Comparison of ENCODE assay signal across 7 cellular contexts in genomic region chr10:38744446-38744845, GRCh38.
A peak's percentile ranks its signal among the peaks of the same experiment; 100 is the strongest.
DNase-seq lines count a peak whose midpoint lies in the region; ATAC-seq, FAIRE-seq and TF ChIP-seq lines count a peak whose summit lies in the region.
"Not testable (repeated sequence)": the region's sequence is repeated elsewhere in the genome, so short reads cannot be mapped to it uniquely, and the experiment has no call there.

No MANE protein-coding gene starts in this region.

- not testable (repeated sequence) for H3K4me1 ChIP-seq in HepG2 (ENCODE audit: insufficient read depth, low read length); pancreas; small intestine (ENCODE audit: control insufficient read depth in 2 of 2, insufficient read depth in 1 of 2, low read depth in 1 of 2, low read length in 1 of 2)

- TF ChIP-seq CTCF in HepG2 (CRISPR knock-in tag; IDR thresholded peaks at IDR 0.05); pancreas (IDR thresholded peaks at IDR 0.05): not testable (repeated sequence)

- H3K79me2 ChIP-seq in HepG2 (ENCODE audit: insufficient read depth, low read length) = not testable (repeated sequence)

- not testable (repeated sequence) for H3K4me3 ChIP-seq in HepG2 (replicated peaks in 1 of 3; ENCODE audit: insufficient read depth in 1 of 3, low read depth in 2 of 3, low read length in 3 of 3); pancreas; small intestine (ENCODE audit: low read depth in 1 of 2, low read length in 2 of 2)

- H3K4me2 ChIP-seq in HepG2 (ENCODE audit: low read depth, low read length) = not testable (repeated sequence)

- H3K9ac ChIP-seq in HepG2 (ENCODE audit: insufficient read depth, low read depth, low read length) = not testable (repeated sequence)

- H3K9me3 ChIP-seq in HepG2 (ENCODE audit: low read length) = peaks cover 53% of the 10 kb centered on the region
- H3K9me3 ChIP-seq in pancreas; small intestine (ENCODE audit: control insufficient read depth, low read depth): not testable (repeated sequence)

- BruUV-seq in HepG2 (replicated peaks; lab: Mats Ljungman, UMichigan) = not testable (repeated sequence)

- CTCF ChIA-PET in HepG2 (lab: Yijun Ruan, JAX; ENCODE audit: low intra/inter-chr PET ratio, low total read pairs) = not testable (repeated sequence)

- H2AFZ ChIP-seq in HepG2 (ENCODE audit: low read length) = not testable (repeated sequence)

- FAIRE-seq in RCC 7860 (lab: Jason Lieb, UNC) (peak; percentile 16), endometrium (lab: Jason Lieb, UNC) (peak; percentile 43), frontal cortex (lab: Jason Lieb, UNC) (peak; percentile 95), pancreas (lab: Jason Lieb, UNC) (peak; percentile 93), small intestine (lab: Jason Lieb, UNC) (peak; percentile 85), urothelium cell line (lab: Jason Lieb, UNC) (peak; percentile 73)
- FAIRE-seq in HepG2 (lab: Jason Lieb, UNC) = not testable (repeated sequence)

- not testable (repeated sequence) for H4K20me1 ChIP-seq in HepG2 (ENCODE audit: insufficient read depth, low read length)

- WGBS in HepG2 (ENCODE audit: low lambda C conversion rate) = 3% methylated on average over 1 of the region's 1 CpG
- WGBS in pancreas, 2 donors = 24 to 31% methylated on average over 1 of the region's 1 CpG
- 28 to 48% (median 46%) methylated on average over 1 of the region's 1 CpG for WGBS in small intestine, 3 donors

- H3K27me3 ChIP-seq in HepG2 (ENCODE audit: control insufficient read depth in 1 of 2, insufficient read depth in 2 of 2, low read length in 2 of 2); pancreas; small intestine (ENCODE audit: control insufficient read depth in 2 of 2, insufficient read depth in 2 of 2, low read length in 2 of 2): not testable (repeated sequence)

- intact Hi-C loops in HepG2 (cut with micrococcal nuclease; ENCODE audit: unreplicated experiment); pancreas (cut with DNase I): not testable (repeated sequence)

- ATAC-seq in HepG2, pancreas: not testable (repeated sequence)

- H3K36me3 ChIP-seq in HepG2 (replicated peaks in 1 of 2; ENCODE audit: control insufficient read depth in 1 of 2, insufficient read depth in 2 of 2, low read length in 2 of 2); pancreas; small intestine (ENCODE audit: control insufficient read depth in 2 of 2, insufficient read depth in 2 of 2, low read length in 2 of 2): not testable (repeated sequence)

- not testable (repeated sequence) for TF ChIP-seq RAD21 in HepG2 (CRISPR knock-in tag; IDR thresholded peaks at IDR 0.05)

- not testable (repeated sequence) for TF ChIP-seq EP300 in HepG2 (IDR thresholded peaks at IDR 0.05; ENCODE audit: low read depth in 2 of 2, low read length in 2 of 2); HepG2 (CRISPR knock-in tag; IDR thresholded peaks at IDR 0.05; ENCODE audit: borderline replicate concordance)

- POLR2A ChIA-PET in HepG2 (lab: Yijun Ruan, JAX) = not testable (repeated sequence)

- in situ Hi-C loops in HepG2 (cut with HindIII; ENCODE audit: extremely low pct_ligation_motif_present, low pct_unique_long_range_greater_than_20kb) = not testable (repeated sequence)

- H3K27ac ChIP-seq in HepG2 (ENCODE audit: extremely low read length, insufficient read depth, low read length); pancreas; small intestine (ENCODE audit: low read depth in 1 of 2, low read length in 1 of 2): not testable (repeated sequence)

- not testable (repeated sequence) for DNase-seq in RCC 7860 (ENCODE audit: low spot score); frontal cortex (ENCODE audit: low spot score in 2 of 2); HepG2 (ENCODE audit: low spot score); pancreas; small intestine; urothelium cell line (ENCODE audit: low spot score)

- TF ChIP-seq POLR2A in HepG2 (IDR thresholded peaks at IDR 0.05; ENCODE audit: insufficient read depth in 1 of 2, low read depth in 2 of 2, low read length in 2 of 2) = not testable (repeated sequence)

TF ChIP-seq in HepG2, 621 proteins besides CTCF, POLR2A, EP300 and RAD21:
- peak; percentile 91 for TF ChIP-seq ATF7 (IDR thresholded peaks at IDR 0.05)
- TF ChIP-seq ATF7, CREB1 (CRISPR knock-in tag; IDR thresholded peaks at IDR 0.05): not testable (repeated sequence)
- TF ChIP-seq CREB1 (IDR thresholded peaks at IDR 0.05) = peak; percentile 30; the same call in 1 of the 2 replicates
